ENCODE assay signal across 8 cellular contexts in the genomic region with DNA sequence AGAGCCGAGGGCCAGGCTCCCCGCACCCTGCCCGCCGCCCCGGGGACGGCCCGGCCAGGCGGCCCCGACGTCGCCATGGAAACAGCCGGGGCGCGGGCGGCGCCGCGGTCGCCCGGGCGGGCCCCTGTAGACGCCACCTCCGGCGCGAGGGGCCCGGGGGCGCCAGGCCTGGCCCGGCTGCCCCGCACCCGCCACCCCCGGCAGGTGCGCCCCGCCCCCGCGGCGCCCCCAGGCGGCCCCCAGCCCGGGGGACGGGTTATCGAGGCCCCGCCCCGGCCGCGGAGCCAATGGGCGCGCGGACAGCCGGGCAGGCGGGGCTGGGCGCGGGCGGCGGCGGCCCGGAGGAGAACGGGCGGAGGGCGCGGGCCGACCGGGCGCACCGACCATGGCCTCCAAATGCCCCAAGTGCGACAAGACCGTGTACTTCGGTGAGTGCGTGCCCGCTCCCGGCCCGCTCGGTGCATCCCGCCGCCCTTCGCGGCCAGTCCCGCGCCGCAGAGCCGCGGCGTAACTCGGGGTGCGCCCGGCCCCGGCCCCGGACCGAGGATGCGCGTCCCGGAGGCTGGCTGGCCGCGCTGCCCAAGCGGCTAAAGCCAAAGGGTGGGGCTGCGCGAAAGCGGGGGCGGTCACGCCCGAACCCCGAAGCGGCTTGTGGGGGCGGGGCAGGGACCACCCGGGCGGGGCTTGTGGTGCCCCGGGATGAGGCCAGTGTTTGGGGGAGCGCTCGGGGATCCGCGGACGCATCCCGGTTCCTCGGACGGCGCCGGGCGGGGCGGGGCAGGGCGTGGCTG. TPM values are rescaled to one million over a fixed set of nuclear protein-coding genes. Genes with fewer than 3 reads are reported as not detected.
DNase-seq lines count a peak whose midpoint lies in the region; ATAC-seq, FAIRE-seq and TF ChIP-seq lines count a peak whose summit lies in the region.

A gene with protein sequence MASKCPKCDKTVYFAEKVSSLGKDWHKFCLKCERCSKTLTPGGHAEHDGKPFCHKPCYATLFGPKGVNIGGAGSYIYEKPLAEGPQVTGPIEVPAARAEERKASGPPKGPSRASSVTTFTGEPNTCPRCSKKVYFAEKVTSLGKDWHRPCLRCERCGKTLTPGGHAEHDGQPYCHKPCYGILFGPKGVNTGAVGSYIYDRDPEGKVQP (plus strand): TSS at position 344 of the 791 bp plus-strand sequence. CDS start 42 bp downstream, at position 386.

- H3F3A ChIP-seq in PC-9 (ENCODE audit: insufficient read depth, low read depth) = peaks cover 18% of the 10 kb centered on the region; the same call in 1 of the 2 replicates

- BruUV-seq in PC-9 (replicated peaks; lab: Mats Ljungman, UMichigan) = no TSS peak

- H3K9me3 ChIP-seq in PC-9 (ENCODE audit: insufficient read depth, low read depth) (no peaks in the 10 kb centered on the region), keratinocyte (ENCODE audit: control insufficient read depth, low read depth, low read length) (no peaks in the 10 kb centered on the region), spleen (no peaks in the 10 kb centered on the region)

- peak within 1 kb of the TSS; percentile 75 for H2AFZ ChIP-seq in PC-9
- H2AFZ ChIP-seq in keratinocyte (ENCODE audit: control insufficient read depth, low read length) = peak within 1 kb of the TSS; percentile 37

- H4K20me1 ChIP-seq in PC-9 (ENCODE audit: insufficient read depth) (no peaks in the 10 kb centered on the region; the same call in 1 of the 2 replicates), keratinocyte (ENCODE audit: control insufficient read depth, extremely low read depth, insufficient read depth, low read length) (peaks cover 4% of the 10 kb centered on the region)

- FAIRE-seq in GM19239 (lab: Jason Lieb, UNC) = no peak
- no peak for FAIRE-seq in keratinocyte (lab: Jason Lieb, UNC)

- H3K4me1 ChIP-seq in PC-9 (replicated peaks; ENCODE audit: insufficient read depth) (peaks cover 22% of the 10 kb centered on the region), keratinocyte (ENCODE audit: control insufficient read depth, extremely low read depth, insufficient read depth, low read length) (peaks cover 17% of the 10 kb centered on the region), spleen (peaks cover 15 to 93% (median 57%) of the 10 kb centered on the region in 6 donors)

- ATAC-seq in HG03565 (IDR thresholded peaks at IDR 0.05; ENCODE audit: unreplicated experiment) (no peak), GM21390 (IDR thresholded peaks at IDR 0.05; ENCODE audit: unreplicated experiment) (no peak)

- no peaks in the 10 kb centered on the region for H3K27me3 ChIP-seq in PC-9 (ENCODE audit: insufficient read depth, low read depth)
- H3K27me3 ChIP-seq in keratinocyte (ENCODE audit: control insufficient read depth, extremely low read depth, insufficient read depth, low read length) = peaks cover 17% of the 10 kb centered on the region
- peaks cover 0 to 69% (median 44%) of the 10 kb centered on the region in 7 donors for H3K27me3 ChIP-seq in spleen (replicated peaks in 1 of 7)

- peak within 1 kb of the TSS; percentile 66 for H3K4me3 ChIP-seq in PC-9
- peak within 1 kb of the TSS; percentile 41 to 64 (median 57) for H3K4me3 ChIP-seq in keratinocyte (ENCODE audit: control insufficient read depth in 2 of 3, extremely low read depth in 1 of 3, insufficient read depth in 2 of 3, low read depth in 1 of 3, low read length in 3 of 3)
- H3K4me3 ChIP-seq in spleen = peak within 1 kb of the TSS; percentile 66 to 89 (median 76)

- H3K9me2 ChIP-seq in PC-9 (ENCODE audit: insufficient read depth) = no peaks in the 10 kb centered on the region

- no peaks in the 10 kb centered on the region for H3K79me2 ChIP-seq in PC-9 (ENCODE audit: low read depth)
- no peaks in the 10 kb centered on the region for H3K79me2 ChIP-seq in keratinocyte (ENCODE audit: control insufficient read depth, insufficient read depth, low read length)

- CTCF ChIA-PET in PC-9 (lab: Charles Lee) = no interaction called here

- H3K36me3 ChIP-seq in PC-9 (ENCODE audit: low read depth) = no peaks in the 10 kb centered on the region
- peaks cover 0 to 2% of the 10 kb centered on the region in 2 experiments for H3K36me3 ChIP-seq in keratinocyte (ENCODE audit: control insufficient read depth in 2 of 2, extremely low read depth in 1 of 2, insufficient read depth in 2 of 2, low read length in 2 of 2)
- H3K36me3 ChIP-seq in spleen = peaks cover 0 to 34% (median 17%) of the 10 kb centered on the region in 6 donors

- H3K4me2 ChIP-seq in PC-9 (peak within 1 kb of the TSS; percentile 88), keratinocyte (ENCODE audit: control insufficient read depth, extremely low read depth, insufficient read depth, low read depth, low read length) (peak within 1 kb of the TSS; percentile 61)

- TF ChIP-seq CTCF in PC-9 (conservative IDR thresholded peaks at IDR 0.05) = no peak
- no peak for TF ChIP-seq CTCF in keratinocyte (optimal IDR thresholded peaks at IDR 0.05 in 1 of 3, IDR thresholded peaks at IDR 0.05 in 1 of 3, conservative IDR thresholded peaks at IDR 0.05 in 1 of 3; ENCODE audit: extremely low read depth in 1 of 3, insufficient read depth in 2 of 3, low read length in 3 of 3)
- no peak for TF ChIP-seq CTCF in spleen (IDR thresholded peaks at IDR 0.05 in 8 of 11, conservative IDR thresholded peaks at IDR 0.05 in 3 of 11)

- no peak for TF ChIP-seq POLR2A in spleen (IDR thresholded peaks at IDR 0.05)

- H3K9me1 ChIP-seq in keratinocyte (ENCODE audit: control insufficient read depth, extremely low read depth, insufficient read depth, low read length) = no peaks in the 10 kb centered on the region

- intact Hi-C loops in PC-9 (cut with micrococcal nuclease; ENCODE audit: unreplicated experiment) = no loop called here
- intact Hi-C loops in spleen (cut with DNase I; ENCODE audit: low total_unique reads) = no loop called here

- POLR2A ChIA-PET in PC-9 (lab: Charles Lee; ENCODE audit: unreplicated experiment) = no interaction called here

- dilution Hi-C loops in keratinocyte (cut with MboI; ENCODE audit: extremely low pct_ligation_motif_present, low sequenced_read_pairs) = no loop called here

- H3K27ac ChIP-seq in PC-9 (no peak within 1 kb of the TSS), keratinocyte (ENCODE audit: control insufficient read depth, insufficient read depth, low read length) (no peak within 1 kb of the TSS), spleen (peak within 1 kb of the TSS; percentile 74 to 95 (median 89))

- 0 to 1% (median 1%) methylated on average over 8 to 118 of the region's 118 CpGs for WGBS in spleen, 5 donors

- peak within 1 kb of the TSS; percentile 47 for H3K9ac ChIP-seq in keratinocyte (ENCODE audit: control insufficient read depth, extremely low read depth, insufficient read depth, low read length)

- peak; percentile 88 for DNase-seq in AG08395 (ENCODE audit: low spot score)
- DNase-seq in GM19239 (ENCODE audit: insufficient read length, low spot score) = peak; percentile 76
- peak in 1 of 2 experiments; percentile 68 for DNase-seq in PC-9
- DNase-seq in central memory CD4-positive, alpha-beta T cell = peak; percentile 67
- DNase-seq in keratinocyte (ENCODE audit: low read depth, low spot score) = no peak
- DNase-seq in spleen = no peak

RNA-seq across cellular contexts. Expression of the gene that starts here (rescaled TPM):
- 42.5 and 50.2 TPM in 2 replicates for total RNA-seq in PC-9 (2021)
- 4.8 to 12.7 TPM (median 5.7 TPM) in 3 replicates for polyA plus RNA-seq in keratinocyte
- polyA plus RNA-seq in keratinocyte (2011; ENCODE audit: low read depth) = 0.61 TPM
- 3.7 and 13.9 TPM in 2 replicates for polyA plus RNA-seq in keratinocyte (2011; cell fraction: cytosol; rRNA removed)
- polyA plus RNA-seq in keratinocyte (2011; cell fraction: nucleus; rRNA removed) = 5.7 and 7.8 TPM in 2 replicates
- polyA plus RNA-seq in keratinocyte (2012; ENCODE audit: low replicate concordance) = 6.0 and 8.3 TPM in 2 replicates
- polyA minus RNA-seq in keratinocyte = 1.2 to 5.3 TPM (median 3.8 TPM) in 3 replicates
- 18.0 TPM for polyA minus RNA-seq in keratinocyte (2011; cell fraction: cytosol; rRNA and poly(A)+ RNA removed)
- 1.6 and 3.7 TPM in 2 replicates for polyA minus RNA-seq in keratinocyte (2011; cell fraction: nucleus; rRNA and poly(A)+ RNA removed)
- 100 to 1,000 TPM in 4 of 7 donors, 10 to 100 TPM in 3; 68.6 to 138 (median 100) TPM for total RNA-seq in spleen
- 100 to 1,000 TPM in 2 of 3 donors, 10 to 100 TPM in 1; 97.7 to 181 (median 123) TPM for polyA plus RNA-seq in spleen

Comparison
In these comparisons a context has a peak if more than half of its experiments do, and no peak if none do; other contexts are left out.
1. RNA of the gene that starts here (polyA plus RNA-seq): 97.7 to 181 TPM in spleen; 0.61 to 13.9 TPM in keratinocyte; every median in the first group is over 4 times any median in the second.
2. DNase-seq: peak in AG08395 (single experiment), GM19239 (single experiment) and central memory CD4-positive, alpha-beta T cell (single experiment); none in keratinocyte (single experiment) and spleen (single experiment).
3. H3K27ac ChIP-seq: peak in spleen (8 of 8); none in PC-9 (single experiment) and keratinocyte (single experiment).
4. Peak in every context shown above with its lines, with median percentiles within 50 percentile points of each other: H3K4me3 ChIP-seq.